9 cellular contexts compared by ENCODE assay signal in the genomic region with DNA sequence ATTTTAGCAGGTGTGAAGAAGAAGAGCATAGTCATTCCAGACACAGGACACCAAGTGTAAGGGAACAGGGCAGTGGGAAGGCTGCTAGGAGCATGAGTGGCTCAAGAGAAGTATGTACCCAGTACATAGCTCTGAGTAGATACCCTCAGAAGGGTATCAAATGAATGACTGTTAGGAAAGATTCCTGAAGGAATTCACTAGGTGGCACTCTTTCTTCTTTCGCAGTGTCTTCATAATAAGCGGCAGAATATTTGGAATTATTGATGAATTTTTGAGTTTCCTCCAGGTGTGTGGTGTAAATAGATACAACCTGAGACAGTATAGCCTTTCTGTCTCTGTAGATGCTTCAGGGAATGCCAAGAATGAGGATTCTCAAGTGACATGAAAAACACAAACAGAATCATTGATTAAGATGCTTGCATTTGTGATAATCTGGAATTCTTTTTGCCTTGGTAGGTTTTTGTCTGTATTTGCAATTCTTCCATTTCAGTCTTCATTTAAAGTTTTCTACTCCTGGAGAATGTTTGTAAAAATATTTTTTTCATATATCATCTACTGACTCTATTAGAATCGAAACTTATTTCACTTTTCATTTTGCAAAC.
A peak's percentile ranks its signal among the peaks of the same experiment; 100 is the strongest.
DNase-seq lines count a peak whose midpoint lies in the region; ATAC-seq, FAIRE-seq and TF ChIP-seq lines count a peak whose summit lies in the region.
"Had no signal": no experiment of that assay in that cellular context is flagged by ENCODE, and none has a peak within 500 bp of the region (broad histone marks: within the 10 kb centered on the region; RNA-seq: fewer than 3 reads in every experiment).

No MANE protein-coding gene starts in this region.

- no peak for ATAC-seq in mucosa of descending colon

- H3K4me3 ChIP-seq in esophagus squamous epithelium (no peak overlapping the region), mucosa of descending colon (no peak overlapping the region)
- H3K4me3 ChIP-seq: BLaER1 had no signal

- 47 to 52% methylated on average over 3 of the region's 3 CpGs for WGBS in esophagus squamous epithelium, 2 donors

- TF ChIP-seq POLR2A in esophagus squamous epithelium (IDR thresholded peaks at IDR 0.05): no peak

- intact Hi-C loops in esophagus squamous epithelium (cut with DNase I) (no loop called here), mucosa of descending colon (cut with DNase I, micrococcal nuclease) (no loop called here)

- no peak for FAIRE-seq in frontal cortex (lab: Jason Lieb, UNC)

- H3K9me3 ChIP-seq in esophagus squamous epithelium (peaks cover 0 to 7% (median 0%) of the 10 kb centered on the region in 3 donors), mucosa of descending colon (peaks cover 8% of the 10 kb centered on the region)

- H3K36me3 ChIP-seq in esophagus squamous epithelium (no peaks in the 10 kb centered on the region), mucosa of descending colon (ENCODE audit: low read depth) (no peaks in the 10 kb centered on the region)
- H3K36me3 ChIP-seq: BLaER1 had no signal

- H3K27me3 ChIP-seq in esophagus squamous epithelium: no peaks in the 10 kb centered on the region
- H3K27me3 ChIP-seq: BLaER1 had no signal

- H3K4me1 ChIP-seq in esophagus squamous epithelium (no peaks in the 10 kb centered on the region), mucosa of descending colon (ENCODE audit: low read depth) (no peaks in the 10 kb centered on the region)
- H3K4me1 ChIP-seq: BLaER1 had no signal

- DNase-seq in NCI-H2081 (lab: John Stamatoyannopoulos, UW): peak; percentile 0 to 42
- no peak for DNase-seq in NCI-H2081 treated with DMSO at 0.1 percent for 48 hours (lab: John Stamatoyannopoulos, UW)
- DNase-seq in NAMALWA (ENCODE audit: low spot score): peak; percentile 26
- DNase-seq in dermis blood vessel endothelial cell: peak; percentile 51
- peak; percentile 34 for DNase-seq in renal cortical epithelial cell (ENCODE audit: low read depth)
- no peak for DNase-seq in frontal cortex (ENCODE audit: low spot score in 2 of 2)
- DNase-seq in esophagus squamous epithelium (lab: John Stamatoyannopoulos, UW): no peak
- DNase-seq in mucosa of descending colon: no peak

- no peak for TF ChIP-seq CTCF in esophagus squamous epithelium (IDR thresholded peaks at IDR 0.05)
- TF ChIP-seq CTCF in mucosa of descending colon (IDR thresholded peaks at IDR 0.05): no peak

- H3K27ac ChIP-seq in esophagus squamous epithelium: no peak overlapping the region
- H3K27ac ChIP-seq: BLaER1 had no signal

Comparison
In these comparisons a context has a peak if more than half of its experiments do, and no peak if none do; other contexts are left out.
1. DNase-seq: peak in NCI-H2081 (2 of 2), NAMALWA (single experiment), dermis blood vessel endothelial cell (single experiment) and renal cortical epithelial cell (single experiment); none in NCI-H2081 treated with DMSO at 0.1 percent for 48 hours (single experiment), frontal cortex (0 of 2), esophagus squamous epithelium (single experiment) and mucosa of descending colon (0 of 3).